In the genomic region with DNA sequence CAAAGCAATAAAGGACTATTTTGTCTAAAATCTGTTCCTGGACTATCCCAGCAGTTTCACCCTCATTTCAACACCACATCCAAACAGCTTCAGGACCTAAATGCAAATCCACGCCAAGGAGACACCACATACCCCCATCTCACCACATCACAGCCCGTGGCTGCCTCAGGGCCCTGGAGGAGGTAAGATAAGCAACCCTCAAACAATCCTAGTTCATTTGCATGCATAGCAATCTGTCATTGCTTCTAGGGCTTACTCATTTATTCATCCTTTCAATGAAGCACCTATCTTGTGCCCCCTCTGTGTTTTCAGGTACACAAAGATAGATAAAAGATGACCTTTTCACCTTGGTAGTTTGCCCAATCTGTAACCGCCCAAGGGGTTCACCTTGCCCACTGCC, we compare ENCODE assay signal across 13 cellular contexts.
"Had no signal": no experiment of that assay in that cellular context is flagged by ENCODE, and none has a peak within 500 bp of the region (broad histone marks: within the 10 kb centered on the region; RNA-seq: fewer than 3 reads in every experiment).

No MANE protein-coding gene starts in this region.

- H3K27ac ChIP-seq: coronary artery, esophagus muscularis mucosa, right atrium auricular region, tibial artery had no signal

- H3K36me3 ChIP-seq: esophagus muscularis mucosa, right atrium auricular region, tibial artery had no signal

- H3K4me3 ChIP-seq: coronary artery, esophagus muscularis mucosa, right atrium auricular region, tibial artery had no signal

- H3K9me3 ChIP-seq: esophagus muscularis mucosa had no signal

- H3K4me1 ChIP-seq: tibial artery had no signal

- DNase-seq: activated CD4-positive, alpha-beta T cell treated with anti-CD3 and anti-CD28 coated beads, Interleukin-2, amount 10 ng/mL, durations not matched to agents 24 days and 14 days; activated CD8-positive, alpha-beta memory T cell treated with anti-CD3 and anti-CD28 coated beads, Interleukin-2, amount 50 U/mL, for 4 hours; activated CD8-positive, alpha-beta T cell treated with anti-CD3 and anti-CD28 coated beads, Interleukin-2, amount 10 ng/mL, durations not matched to agents 7 days and 5 days; activated gamma-delta T cell; activated T-cell treated with anti-CD3 and anti-CD28 coated beads, Interleukin-2, amount 50 U/mL, for 72 hours; central memory CD4-positive, alpha-beta T cell; stimulated activated CD4-positive, alpha-beta T cell treated with anti-CD3 and anti-CD28 coated beads, Interleukin-2, amount 100 ng/mL, for 48 hours; tibial artery had no signal

- H3K27me3 ChIP-seq: esophagus muscularis mucosa, right atrium auricular region, tibial artery had no signal

- ATAC-seq: activated CD8-positive, alpha-beta T cell treated with anti-CD3 and anti-CD28 coated beads, Interleukin-2, amount 10 ng/mL, durations not matched to agents 7 days and 5 days; activated naive CD4-positive, alpha-beta T cell treated with anti-CD3 and anti-CD28 coated beads, Interleukin-2, amount 50 U/mL, for 72 hours; activated T-cell treated with anti-CD3 and anti-CD28 coated beads, Interleukin-2, amount 50 U/mL, for 72 hours; stimulated activated memory B cell treated with anti-CD40 and anti-IgM and Interleukin-4, amounts not matched to agents 10 μg/mL and 1 μg/mL and 100 μg/mL, for 72 hours had no signal
